Comparison of ENCODE assay signal across 8 cellular contexts in the genomic region with DNA sequence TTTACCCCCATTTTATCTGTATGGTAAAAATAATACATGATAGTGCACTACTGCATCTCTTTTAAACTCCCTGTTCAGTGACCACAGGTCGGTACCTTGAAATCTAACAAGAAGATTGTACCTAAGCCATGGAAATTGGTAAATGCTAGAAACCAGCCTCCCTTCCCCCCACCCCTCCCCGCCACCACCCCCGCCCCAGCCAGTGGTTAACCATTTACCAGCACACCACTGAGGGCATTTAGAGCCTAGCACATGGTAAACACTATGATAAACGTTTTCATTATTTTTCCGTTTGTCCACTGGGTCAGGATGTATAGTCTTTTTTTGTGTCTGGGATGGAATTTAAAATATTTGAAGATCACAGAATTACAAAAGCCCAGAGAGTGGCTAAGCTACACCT. TPM values are rescaled to one million over a fixed set of nuclear protein-coding genes. Genes with fewer than 3 reads are reported as not detected.
A peak's percentile ranks its signal among the peaks of the same experiment; 100 is the strongest.
DNase-seq lines count a peak whose midpoint lies in the region; ATAC-seq and TF ChIP-seq lines count a peak whose summit lies in the region.

No MANE protein-coding gene starts in this region.

- H3K9me3 Mint-ChIP-seq in activated CD4-positive, alpha-beta T cell treated with anti-CD3 and anti-CD28 coated beads, Interleukin-2, amount 10 ng/mL, durations not matched to agents 24 days and 14 days, result no peaks in the 10 kb centered on the region

- H3K27ac ChIP-seq in VCaP (peak overlapping the region; percentile 50; the same call in 1 of the 2 replicates), stomach (peak overlapping the region in 4 of 5 donors; percentile 84 to 89 (median 88))

- no peak for TF ChIP-seq EP300 in stomach (IDR thresholded peaks at IDR 0.05)

- no peaks in the 10 kb centered on the region for H3K27me3 Mint-ChIP-seq in activated CD4-positive, alpha-beta T cell treated with anti-CD3 and anti-CD28 coated beads, Interleukin-2, amount 10 ng/mL, durations not matched to agents 24 days and 14 days

- no peak for DNase-seq in activated CD4-positive, alpha-beta T cell treated with anti-CD3 and anti-CD28 coated beads, Interleukin-2, amount 10 ng/mL, durations not matched to agents 24 days and 14 days
- no peak for DNase-seq in activated CD4-positive, alpha-beta T cell treated with anti-CD3 and anti-CD28 coated beads, Interleukin-2, amount 50 U/mL, for 48 hours
- no peak for DNase-seq in stomach
- no peak for DNase-seq in NCI-H1048 (lab: John Stamatoyannopoulos, UW)
- DNase-seq in MV-4-11 (lab: John Stamatoyannopoulos, UW), result no peak

- peaks cover 32% of the 10 kb centered on the region for H3K36me3 Mint-ChIP-seq in activated CD4-positive, alpha-beta T cell treated with anti-CD3 and anti-CD28 coated beads, Interleukin-2, amount 10 ng/mL, durations not matched to agents 24 days and 14 days (ENCODE audit: low read depth)

- TF ChIP-seq POLR2A in stomach (IDR thresholded peaks at IDR 0.05), result no peak

- H3K4me3 ChIP-seq in iPS-11a (ENCODE audit: low read depth, low read length) (peak overlapping the region; percentile 69), stomach (peak overlapping the region; percentile 51 to 67 (median 66))

- TF ChIP-seq CTCF in VCaP (conservative IDR thresholded peaks at IDR 0.05) (no peak), stomach (IDR thresholded peaks at IDR 0.05) (no peak)

- ATAC-seq in GM19455 (IDR thresholded peaks at IDR 0.05; ENCODE audit: unreplicated experiment), result no peak

- peak overlapping the region; percentile 96 for H3K4me3 Mint-ChIP-seq in activated CD4-positive, alpha-beta T cell treated with anti-CD3 and anti-CD28 coated beads, Interleukin-2, amount 10 ng/mL, durations not matched to agents 24 days and 14 days

- H3K9me3 ChIP-seq in stomach, result no peaks in the 10 kb centered on the region

- intact Hi-C loops in activated CD4-positive, alpha-beta T cell treated with anti-CD3 and anti-CD28 coated beads, Interleukin-2, amount 10 ng/mL, durations not matched to agents 24 days and 14 days (cut with micrococcal nuclease), result loop anchor here (1.0 to 5.0 kb wide), 5 partner anchors 122 to 823 kb away; a partner anchor contains a TSS
- intact Hi-C loops in stomach (cut with DNase I; ENCODE audit: low total_unique reads), result no loop called here

- WGBS in stomach, 5 donors, result 1 to 40% (median 4%) methylated on average over 5 of the region's 5 CpGs

- peaks cover 0 to 23% (median 9%) of the 10 kb centered on the region in 4 donors for H3K4me1 ChIP-seq in stomach

- H3K36me3 ChIP-seq in stomach, result peaks cover 0 to 21% (median 12%) of the 10 kb centered on the region in 4 donors

- H3K27me3 ChIP-seq in stomach, result no peaks in the 10 kb centered on the region

- peak overlapping the region; percentile 93 for H3K27ac Mint-ChIP-seq in activated CD4-positive, alpha-beta T cell treated with anti-CD3 and anti-CD28 coated beads, Interleukin-2, amount 10 ng/mL, durations not matched to agents 24 days and 14 days

- peaks cover 24% of the 10 kb centered on the region for H3K4me1 Mint-ChIP-seq in activated CD4-positive, alpha-beta T cell treated with anti-CD3 and anti-CD28 coated beads, Interleukin-2, amount 10 ng/mL, durations not matched to agents 24 days and 14 days

RNA-seq across cellular contexts. Expression of a gene that starts 0.7 kb away (rescaled TPM):
- total RNA-seq in activated CD4-positive, alpha-beta T cell treated with anti-CD3 and anti-CD28 coated beads, Interleukin-2, amount 10 ng/mL, durations not matched to agents 24 days and 14 days, result 95.6 and 101 TPM in 2 replicates
- 10 to 100 TPM; 19.6 to 92.8 (median 55.3) TPM for total RNA-seq in stomach
- 10 to 100 TPM; 33.9 to 40.3 (median 37.7) TPM for polyA plus RNA-seq in stomach

RNA-seq across cellular contexts. Expression of a gene that starts 5.2 kb away (rescaled TPM):
- 195 and 210 TPM in 2 replicates for total RNA-seq in activated CD4-positive, alpha-beta T cell treated with anti-CD3 and anti-CD28 coated beads, Interleukin-2, amount 10 ng/mL, durations not matched to agents 24 days and 14 days
- total RNA-seq in stomach, result 10 to 100 TPM in 2 of 5 donors, 1 to 10 TPM in 3; 4.1 to 32.9 (median 6.7) TPM
- 10 to 100 TPM; 19.9 to 45.8 (median 21.1) TPM for polyA plus RNA-seq in stomach

RNA-seq across cellular contexts. Expression of a gene that starts 33.5 kb away (rescaled TPM):
- total RNA-seq in activated CD4-positive, alpha-beta T cell treated with anti-CD3 and anti-CD28 coated beads, Interleukin-2, amount 10 ng/mL, durations not matched to agents 24 days and 14 days, result 11.5 and 12.9 TPM in 2 replicates
- total RNA-seq in stomach, result 10 to 100 TPM in 3 of 5 donors, 1 to 10 TPM in 2; 1.8 to 27.4 (median 16.2) TPM
- 10 to 100 TPM in 1 of 3 donors, 1 to 10 TPM in 2; 4.7 to 11.9 (median 6.7) TPM for polyA plus RNA-seq in stomach

RNA-seq across cellular contexts. Expression of a gene that starts 46.3 kb away (rescaled TPM):
- 159 and 163 TPM in 2 replicates for total RNA-seq in activated CD4-positive, alpha-beta T cell treated with anti-CD3 and anti-CD28 coated beads, Interleukin-2, amount 10 ng/mL, durations not matched to agents 24 days and 14 days
- total RNA-seq in stomach, result 100 to 1,000 TPM in 1 of 5 donors, 10 to 100 TPM in 3, 1 to 10 TPM in 1; 5.8 to 208 (median 46.4) TPM
- 100 to 1,000 TPM in 1 of 3 donors, 10 to 100 TPM in 2; 28.9 to 112 (median 74.8) TPM for polyA plus RNA-seq in stomach
